13 cellular contexts compared by ENCODE assay signal in the genomic region with DNA sequence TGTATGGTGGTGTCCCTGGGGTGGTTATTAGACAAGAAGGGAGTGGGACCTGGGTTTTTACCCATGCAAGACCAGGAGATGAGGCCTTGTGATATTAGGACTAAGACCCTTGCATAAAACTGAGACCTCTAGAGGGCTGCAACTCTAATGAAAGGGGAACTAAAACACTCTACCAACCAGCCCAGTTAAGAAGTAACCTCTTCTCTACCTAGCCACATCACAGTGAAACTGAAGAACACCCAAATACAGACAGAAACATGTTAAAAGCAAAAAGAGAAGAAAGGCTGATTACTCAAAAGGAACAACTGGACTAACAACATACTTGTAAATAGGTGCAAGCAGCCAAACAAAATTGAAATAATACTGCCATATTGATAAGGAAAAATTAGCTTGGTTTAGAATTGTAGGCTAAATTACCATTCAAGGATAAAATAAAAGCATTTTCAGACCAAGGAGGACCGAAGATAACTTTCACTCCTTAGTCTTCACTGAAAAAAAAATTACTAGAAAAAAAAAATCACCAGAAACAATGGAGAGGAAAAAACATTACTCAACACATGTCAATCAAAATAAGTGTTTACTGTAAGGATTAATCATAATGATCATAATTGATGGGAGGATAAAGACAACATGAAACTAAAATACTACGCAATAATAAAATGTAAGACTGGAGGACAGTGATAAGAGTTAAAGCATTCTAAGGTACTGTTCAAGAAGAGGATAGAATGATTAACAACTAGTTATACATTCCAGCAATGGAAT. TPM values are rescaled to one million over a fixed set of nuclear protein-coding genes. Genes with fewer than 3 reads are reported as not detected.
DNase-seq lines count a peak whose midpoint lies in the region; ATAC-seq, FAIRE-seq and TF ChIP-seq lines count a peak whose summit lies in the region.
"Had no signal": no experiment of that assay in that cellular context is flagged by ENCODE, and none has a peak within 500 bp of the region (broad histone marks: within the 10 kb centered on the region; RNA-seq: fewer than 3 reads in every experiment).

No MANE protein-coding gene starts in this region.

- H3K4me2 ChIP-seq in mesendoderm (ENCODE audit: low read length) (no peak overlapping the region), neuronal stem cell (ENCODE audit: insufficient read depth, low read length, poor library complexity, severe bottlenecking) (no peak overlapping the region)

- H2BK5ac ChIP-seq in mesendoderm (ENCODE audit: low read length) (no peak overlapping the region), neuronal stem cell (ENCODE audit: low read length) (no peak overlapping the region)

- no peak for TF ChIP-seq POLR2A in GM12891 (IDR thresholded peaks at IDR 0.05; ENCODE audit: low read depth, low read length)

- no peak overlapping the region for H3K4ac ChIP-seq in mesendoderm (ENCODE audit: low read depth, low read length)
- H3K4ac ChIP-seq in neuronal stem cell (ENCODE audit: low read length), result no peak overlapping the region

- peak; percentile 93 for ATAC-seq in GM19351 (IDR thresholded peaks at IDR 0.05; ENCODE audit: unreplicated experiment)
- ATAC-seq in HG02798 (IDR thresholded peaks at IDR 0.05; ENCODE audit: poor library complexity, unreplicated experiment), result peak; percentile 90
- ATAC-seq in HG03558 (IDR thresholded peaks at IDR 0.05; ENCODE audit: extremely low read depth, unreplicated experiment), result peak; percentile 90
- ATAC-seq: activated CD8-positive, alpha-beta T cell treated with anti-CD3 and anti-CD28 coated beads, Interleukin-2, amount 10 ng/mL, durations not matched to agents 7 days and 5 days; left lung had no signal

- H3K36me3 ChIP-seq in mesendoderm (ENCODE audit: control insufficient read depth, insufficient read depth, low read length) (no peaks in the 10 kb centered on the region), neuronal stem cell (replicated peaks in 1 of 2; ENCODE audit: control insufficient read depth in 2 of 2, insufficient read depth in 2 of 2, low read length in 2 of 2) (peaks cover 6 to 88% of the 10 kb centered on the region in 2 donors)

- no peak overlapping the region for H3K18ac ChIP-seq in mesendoderm (ENCODE audit: low read length)
- H3K18ac ChIP-seq in neuronal stem cell (ENCODE audit: low read length), result no peak overlapping the region

- H3K9ac ChIP-seq in mesendoderm (ENCODE audit: low read length) (no peak overlapping the region), neuronal stem cell (ENCODE audit: low read depth, low read length, poor library complexity) (no peak overlapping the region)

- H3K14ac ChIP-seq in neuronal stem cell (ENCODE audit: low read length), result no peak overlapping the region

- H2AFZ ChIP-seq in neuronal stem cell (ENCODE audit: low read length), result no peak overlapping the region

- no peaks in the 10 kb centered on the region for H3K4me1 ChIP-seq in mesendoderm (ENCODE audit: control insufficient read depth, low read depth, low read length)
- no peaks in the 10 kb centered on the region for H3K4me1 ChIP-seq in neuronal stem cell (ENCODE audit: control insufficient read depth in 2 of 2, insufficient read depth in 1 of 2, low read depth in 1 of 2, low read length in 2 of 2)
- H3K4me1 ChIP-seq: left lung, SJSA1 had no signal

- H4K8ac ChIP-seq in mesendoderm (ENCODE audit: low read depth, low read length) (no peak overlapping the region), neuronal stem cell (ENCODE audit: low read depth, low read length) (no peak overlapping the region)

- H4K5ac ChIP-seq in mesendoderm (ENCODE audit: low read length), result no peak overlapping the region

- H3K79me2 ChIP-seq in mesendoderm (ENCODE audit: control insufficient read depth, insufficient read depth, low read length), result no peaks in the 10 kb centered on the region

- WGBS in mesendoderm (ENCODE audit: extremely low coverage, insufficient coverage, low lambda C conversion rate), result no CpG with 5 or more reads among the region's 2 CpGs
- WGBS in neuronal stem cell (ENCODE audit: extremely low coverage in 2 of 2, insufficient read length in 2 of 2, insufficient replicate concordance in 1 of 2), 2 donors, result no CpG with 5 or more reads among the region's 2 CpGs

- peaks cover 0 to 2% of the 10 kb centered on the region in 2 donors for H3K9me3 ChIP-seq in neuronal stem cell (replicated peaks in 1 of 2; ENCODE audit: control insufficient read depth in 2 of 2, insufficient read depth in 1 of 2, low read depth in 1 of 2, low read length in 2 of 2)
- H3K9me3 ChIP-seq: left lung, SJSA1, transverse colon had no signal

- H2BK15ac ChIP-seq in mesendoderm (replicated peaks; ENCODE audit: low read depth) (no peak overlapping the region), neuronal stem cell (ENCODE audit: low read length) (no peak overlapping the region)

- DNase-seq in GM12891 (ENCODE audit: insufficient read length, low spot score), result peak; percentile 27
- DNase-seq in mesendoderm, result no peak
- DNase-seq in DMS153 (lab: John Stamatoyannopoulos, UW), result no peak
- no peak for DNase-seq in NCI-H524 (lab: John Stamatoyannopoulos, UW)
- no peak for DNase-seq in neuronal stem cell (ENCODE audit: low spot score)
- DNase-seq: activated CD8-positive, alpha-beta T cell treated with anti-CD3 and anti-CD28 coated beads, Interleukin-2, amount 10 ng/mL, durations not matched to agents 7 days and 5 days; left lung; transverse colon had no signal

- H3K27me3 ChIP-seq in mesendoderm (ENCODE audit: insufficient read depth, low read length, poor library complexity) (no peaks in the 10 kb centered on the region), neuronal stem cell (ENCODE audit: control insufficient read depth in 3 of 3, insufficient read depth in 3 of 3, low read depth in 1 of 3, low read length in 3 of 3) (no peaks in the 10 kb centered on the region)
- H3K27me3 ChIP-seq: left lung, SJSA1, transverse colon had no signal

- no peak overlapping the region for H2BK12ac ChIP-seq in neuronal stem cell (ENCODE audit: low read length)

- H3K79me1 ChIP-seq in mesendoderm (ENCODE audit: low read length) (no peaks in the 10 kb centered on the region), neuronal stem cell (ENCODE audit: low read depth, low read length) (no peaks in the 10 kb centered on the region)

- peak; percentile 94 for FAIRE-seq in GM12891 (lab: Jason Lieb, UNC)

- H4K91ac ChIP-seq in neuronal stem cell (ENCODE audit: low read depth, low read length, poor library complexity), result no peak overlapping the region

- H2AK5ac ChIP-seq in mesendoderm (ENCODE audit: low read length), result no peak overlapping the region
- no peak overlapping the region for H2AK5ac ChIP-seq in neuronal stem cell (ENCODE audit: low read depth, low read length)

- H3K4me3 ChIP-seq in mesendoderm (ENCODE audit: low read length) (no peak overlapping the region), neuronal stem cell (ENCODE audit: low read length in 2 of 2) (no peak overlapping the region)
- H3K4me3 ChIP-seq: left lung, SJSA1, transverse colon had no signal

- H2BK120ac ChIP-seq in mesendoderm (ENCODE audit: low read depth, low read length) (no peak overlapping the region), neuronal stem cell (ENCODE audit: low read depth, low read length) (no peak overlapping the region)

- H3K56ac ChIP-seq in mesendoderm (ENCODE audit: low read length), result no peak overlapping the region

- H3K27ac ChIP-seq in mesendoderm (ENCODE audit: low read depth, low read length), result no peak overlapping the region
- no peak overlapping the region for H3K27ac ChIP-seq in neuronal stem cell (replicated peaks; ENCODE audit: low read length)
- H3K27ac ChIP-seq: C4-2B, left lung, SJSA1, transverse colon had no signal

- H3K23ac ChIP-seq in mesendoderm (ENCODE audit: low read length), result no peak overlapping the region
- no peak overlapping the region for H3K23ac ChIP-seq in neuronal stem cell (ENCODE audit: low read depth, low read length, poor library complexity)

TF ChIP-seq in GM12891, 5 proteins besides CTCF, POLR2A, EP300 and RAD21:
- TF ChIP-seq PAX5 (IDR thresholded peaks at IDR 0.05; ENCODE audit: insufficient read depth, low read length, severe bottlenecking) (no peak), POU2F2 (IDR thresholded peaks at IDR 0.05; ENCODE audit: low read depth, low read length) (no peak), SPI1 (IDR thresholded peaks at IDR 0.05; ENCODE audit: low read depth, low read length) (no peak), TAF1 (IDR thresholded peaks at IDR 0.05; ENCODE audit: low read depth, low read length) (no peak), POLR2AphosphoS5 (IDR thresholded peaks at IDR 0.05; ENCODE audit: low read depth, low read length) (no peak)

RNA-seq across cellular contexts. Expression of a gene that starts 27.6 kb away (rescaled TPM):
- polyA plus RNA-seq in GM12891 (2012; ENCODE audit: low read depth, missing spikeins), result 7.9 TPM
- polyA plus RNA-seq in mesendoderm (2013, experiment 1 of 2), result 26.9 TPM
- polyA plus RNA-seq in mesendoderm (2013, experiment 2 of 2), result 25.3 TPM
- polyA plus RNA-seq in neuronal stem cell (2013, experiment 1 of 2), result 34.3 TPM
- 33.8 TPM for polyA plus RNA-seq in neuronal stem cell (2013, experiment 2 of 2)
